Comparison of ENCODE assay signal across 20 cellular contexts in the genomic region with DNA sequence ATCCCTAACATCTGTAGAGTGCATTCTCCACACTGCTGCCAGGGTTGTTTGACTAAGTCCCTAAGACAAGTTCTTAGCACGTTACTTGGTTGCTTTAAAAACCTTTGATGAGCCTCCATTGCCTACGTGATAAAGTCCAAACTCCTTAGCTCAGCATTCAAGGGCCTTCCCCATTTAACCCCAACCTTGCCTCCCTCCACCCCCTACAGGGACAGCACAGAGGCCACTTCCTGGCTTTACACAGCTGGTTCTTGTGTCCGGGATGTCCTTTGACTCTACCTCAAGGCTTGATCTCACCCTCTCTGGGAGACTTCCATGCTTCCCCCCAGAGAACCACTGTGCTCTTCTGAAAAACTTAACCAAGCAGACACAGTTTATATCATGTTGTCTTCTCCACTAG. TPM values are rescaled to one million over a fixed set of nuclear protein-coding genes. Genes with fewer than 3 reads are reported as not detected.
DNase-seq lines count a peak whose midpoint lies in the region; ATAC-seq and TF ChIP-seq lines count a peak whose summit lies in the region.
"Had no signal": no experiment of that assay in that cellular context is flagged by ENCODE, and none has a peak within 500 bp of the region (broad histone marks: within the 10 kb centered on the region; RNA-seq: fewer than 3 reads in every experiment).

No MANE protein-coding gene starts in this region.

- H3K4me2 ChIP-seq in mesendoderm (ENCODE audit: low read length) = no peak overlapping the region

- no peak overlapping the region for H4K5ac ChIP-seq in mesendoderm (ENCODE audit: low read length)

- no peak for TF ChIP-seq CTCF in choroid plexus epithelial cell (conservative IDR thresholded peaks at IDR 0.05; ENCODE audit: low read depth, low read length)

- no peak overlapping the region for H2BK120ac ChIP-seq in mesendoderm (ENCODE audit: low read depth, low read length)

- no CpG with 5 or more reads among the region's 3 CpGs for WGBS in mesendoderm (ENCODE audit: extremely low coverage, insufficient coverage, low lambda C conversion rate)

- no peaks in the 10 kb centered on the region for H3K79me2 ChIP-seq in mesendoderm (ENCODE audit: control insufficient read depth, insufficient read depth, low read length)

- no peak overlapping the region for H3K9ac ChIP-seq in mesendoderm (ENCODE audit: low read length)

- H2AK5ac ChIP-seq in mesendoderm (ENCODE audit: low read length) = no peak overlapping the region

- no peak overlapping the region for H3K4me3 ChIP-seq in choroid plexus epithelial cell (ENCODE audit: low read depth, low read length)
- H3K4me3 ChIP-seq in mesendoderm (ENCODE audit: low read length) = no peak overlapping the region
- H3K4me3 ChIP-seq in effector memory CD4-positive, alpha-beta T cell (ENCODE audit: insufficient read depth, low read depth, low read length, poor library complexity, severe bottlenecking) = no peak overlapping the region
- H3K4me3 ChIP-seq: mucosa of descending colon, uterus had no signal

- no peak overlapping the region for H3K4ac ChIP-seq in mesendoderm (ENCODE audit: low read depth, low read length)

- no peak overlapping the region for H3K27ac ChIP-seq in mesendoderm (ENCODE audit: low read depth, low read length)
- H3K27ac ChIP-seq in effector memory CD4-positive, alpha-beta T cell (ENCODE audit: insufficient read depth, low read length, poor library complexity, severe bottlenecking) = no peak overlapping the region
- H3K27ac ChIP-seq: uterus had no signal

- peak; percentile 61 for ATAC-seq in GM21619 (IDR thresholded peaks at IDR 0.05; ENCODE audit: unreplicated experiment)
- ATAC-seq: left cardiac atrium, mucosa of descending colon, Panc1 had no signal

- H3K56ac ChIP-seq in mesendoderm (ENCODE audit: low read length) = peak overlapping the region; percentile 47

- H3K9me3 ChIP-seq in effector memory CD4-positive, alpha-beta T cell (ENCODE audit: control insufficient read depth, low read length) = no peaks in the 10 kb centered on the region
- H3K9me3 ChIP-seq: mucosa of descending colon, uterus had no signal

- no peaks in the 10 kb centered on the region for H3K36me3 ChIP-seq in mesendoderm (ENCODE audit: control insufficient read depth, insufficient read depth, low read length)
- no peaks in the 10 kb centered on the region for H3K36me3 ChIP-seq in effector memory CD4-positive, alpha-beta T cell (ENCODE audit: control insufficient read depth, insufficient read depth, low read length)
- H3K36me3 ChIP-seq: uterus had no signal

- H4K8ac ChIP-seq in mesendoderm (ENCODE audit: low read depth, low read length) = peak overlapping the region; percentile 13

- no peak overlapping the region for H3K23ac ChIP-seq in mesendoderm (ENCODE audit: low read length)

- H3K27me3 ChIP-seq in mesendoderm (ENCODE audit: insufficient read depth, low read length, poor library complexity) = no peaks in the 10 kb centered on the region
- H3K27me3 ChIP-seq in effector memory CD4-positive, alpha-beta T cell (replicated peaks; ENCODE audit: control insufficient read depth, insufficient read depth, low read length, poor library complexity, severe bottlenecking) = no peaks in the 10 kb centered on the region
- H3K27me3 ChIP-seq: uterus had no signal

- no peak overlapping the region for H2BK15ac ChIP-seq in mesendoderm (replicated peaks; ENCODE audit: low read depth)

- peak; percentile 32 for DNase-seq in ELF-1 (ENCODE audit: low read depth, low spot score)
- DNase-seq in choroid plexus epithelial cell (ENCODE audit: low read depth) = peak; percentile 13
- peak; percentile 53 for DNase-seq in mesendoderm
- DNase-seq in T-helper 2 cell = no peak
- DNase-seq in effector memory CD4-positive, alpha-beta T cell = no peak
- no peak for DNase-seq in SKM-1 treated with dmso at 0.1 percent for 144 hours (lab: John Stamatoyannopoulos, UW; ENCODE audit: unreplicated experiment)
- no peak for DNase-seq in activated effector memory CD4-positive, alpha-beta T cell treated with anti-CD3 and anti-CD28 coated beads, Interleukin-2, amount 50 U/mL, for 16 hours
- DNase-seq: activated CD4-positive, CD25-positive, alpha-beta regulatory T cell treated with anti-CD3 and anti-CD28 coated beads, Interleukin-2, amount 50 U/mL, for 72 hours; activated effector memory CD4-positive, alpha-beta T cell treated with Interleukin-2 at 50 U/mL for 16 hours; CD8-positive, alpha-beta memory T cell; cerebellar nuclear complex; hippocampal formation; left cardiac atrium; mucosa of descending colon; NCI-H1436; stimulated activated CD4-positive, alpha-beta T cell treated with anti-CD3 and anti-CD28 coated beads, Interleukin-1b, Interleukin-23, amount 100 ng/mL, for 48 hours; T1000; uterus had no signal

- peak overlapping the region; percentile 1 for H3K18ac ChIP-seq in mesendoderm (ENCODE audit: low read length)

- H2BK5ac ChIP-seq in mesendoderm (ENCODE audit: low read length) = no peak overlapping the region

- H3K4me1 ChIP-seq in mesendoderm (ENCODE audit: control insufficient read depth, low read depth, low read length) = peaks cover 18% of the 10 kb centered on the region
- H3K4me1 ChIP-seq in effector memory CD4-positive, alpha-beta T cell (ENCODE audit: control insufficient read depth, insufficient read depth, low read length, poor library complexity, severe bottlenecking) = no peaks in the 10 kb centered on the region
- H3K4me1 ChIP-seq: uterus had no signal

- H3K79me1 ChIP-seq in mesendoderm (ENCODE audit: low read length) = no peaks in the 10 kb centered on the region

RNA-seq across cellular contexts. Expression of a gene that starts 29.4 kb away (rescaled TPM):
- polyA plus RNA-seq in mesendoderm (2013, experiment 1 of 2) = not detected
- not detected for polyA plus RNA-seq in mesendoderm (2013, experiment 2 of 2)
- polyA plus RNA-seq: CD8-positive, alpha-beta memory T cell had no signal

Comparison
In these comparisons a context has a peak if more than half of its experiments do, and no peak if none do; other contexts are left out.
1. DNase-seq: peak in ELF-1 (single experiment), choroid plexus epithelial cell (single experiment) and mesendoderm (single experiment); none in T-helper 2 cell (0 of 5), effector memory CD4-positive, alpha-beta T cell (0 of 3), SKM-1 treated with dmso at 0.1 percent for 144 hours (single experiment) and activated effector memory CD4-positive, alpha-beta T cell treated with anti-CD3 and anti-CD28 coated beads, Interleukin-2, amount 50 U/mL, for 16 hours (single experiment).